In genomic region chr22:30078320-30079311, GRCh38 we compare ENCODE assay signal across 12 cellular contexts. TPM values are rescaled to one million over a fixed set of nuclear protein-coding genes. Genes with fewer than 3 reads are reported as not detected.
DNase-seq lines count a peak whose midpoint lies in the region; ATAC-seq, FAIRE-seq and TF ChIP-seq lines count a peak whose summit lies in the region.
"Had no signal": no experiment of that assay in that cellular context is flagged by ENCODE, and none has a peak within 500 bp of the region (broad histone marks: within the 10 kb centered on the region; RNA-seq: fewer than 3 reads in every experiment).

No MANE protein-coding gene starts in this region.

- H3K9me3 ChIP-seq in PC-9 (ENCODE audit: insufficient read depth, low read depth) = no peaks in the 10 kb centered on the region
- no peaks in the 10 kb centered on the region for H3K9me3 ChIP-seq in K562 (replicated peaks; ENCODE audit: control insufficient read depth, insufficient read depth, low read depth, low read length)
- H3K9me3 ChIP-seq in trophoblast cell (ENCODE audit: insufficient read depth, low read depth, low read length) = peaks cover 2% of the 10 kb centered on the region
- H3K9me3 ChIP-seq: esophagus muscularis mucosa, tibial nerve had no signal

- in situ Hi-C loops in K562 (cut with MboI) = loop anchor here (25.0 kb wide), 1 partner anchor 391 kb away; no protein-coding TSS in a partner anchor

- no peak for TF ChIP-seq POLR2A in K562 (conservative IDR thresholded peaks at IDR 0.05)

- peaks cover 14% of the 10 kb centered on the region for H3K4me1 Mint-ChIP-seq in activated CD4-positive, alpha-beta T cell treated with anti-CD3 and anti-CD28 coated beads for 36 hours
- H3K4me1 Mint-ChIP-seq in CD14-positive monocyte = peaks cover 5% of the 10 kb centered on the region

- H3K79me1 ChIP-seq in trophoblast cell (ENCODE audit: low read length) = peaks cover 2% of the 10 kb centered on the region

- TF ChIP-seq RAD21 in K562 (CRISPR knock-in tag; conservative IDR thresholded peaks at IDR 0.05 in 1 of 2, IDR thresholded peaks at IDR 0.05 in 1 of 2) = no peak

- no peak overlapping the region for H4K91ac ChIP-seq in trophoblast cell (ENCODE audit: low read depth, low read length)

- H3K36me3 ChIP-seq in PC-9 (ENCODE audit: low read depth) = no peaks in the 10 kb centered on the region
- no peaks in the 10 kb centered on the region for H3K36me3 ChIP-seq in K562 (ENCODE audit: control insufficient read depth, insufficient read depth, low read length)
- H3K36me3 ChIP-seq in trophoblast cell (ENCODE audit: control insufficient read depth in 1 of 2, insufficient read depth in 2 of 2, low read length in 2 of 2) = no peaks in the 10 kb centered on the region
- H3K36me3 ChIP-seq: esophagus muscularis mucosa, tibial nerve had no signal

- H3K4me1 ChIP-seq in PC-9 (replicated peaks; ENCODE audit: insufficient read depth) (no peaks in the 10 kb centered on the region), K562 (replicated peaks in 1 of 2; ENCODE audit: control insufficient read depth in 2 of 2, insufficient read depth in 2 of 2, low read length in 2 of 2) (peaks cover 0 to 4% of the 10 kb centered on the region in 2 experiments; a peak in 1 of 5 replicates), trophoblast cell (ENCODE audit: control insufficient read depth in 1 of 2, insufficient read depth in 2 of 2, low read length in 2 of 2) (no peaks in the 10 kb centered on the region)

- H3K79me2 ChIP-seq in PC-9 (ENCODE audit: low read depth) (no peaks in the 10 kb centered on the region), K562 (ENCODE audit: control insufficient read depth, insufficient read depth, low read length) (no peaks in the 10 kb centered on the region), trophoblast cell (ENCODE audit: control insufficient read depth, insufficient read depth, low read length, poor library complexity) (no peaks in the 10 kb centered on the region)

- peak; percentile 87 for ATAC-seq in activated CD4-positive, alpha-beta T cell treated with anti-CD3 and anti-CD28 coated beads for 36 hours
- no peak for ATAC-seq in K562
- ATAC-seq in stimulated activated naive CD8-positive, alpha-beta T cell treated with anti-CD3 and anti-CD28 coated beads, Interleukin-15, Interleukin-2, amounts not matched to agents 100 U/mL and 50 U/mL, for 24 hours = peak; percentile 57

- H3K4me2 ChIP-seq in PC-9 (peak overlapping the region; percentile 80; the same call in 1 of the 2 replicates), K562 (ENCODE audit: insufficient read depth, low read length) (no peak overlapping the region), trophoblast cell (ENCODE audit: low read length) (no peak overlapping the region)
- H3K4me2 ChIP-seq: KMS-11 had no signal

- H3K4ac ChIP-seq in trophoblast cell (ENCODE audit: low read depth, low read length) = no peak overlapping the region

- H3K27me3 ChIP-seq in PC-9 (ENCODE audit: insufficient read depth, low read depth) (no peaks in the 10 kb centered on the region), K562 (ENCODE audit: control insufficient read depth in 2 of 2, insufficient read depth in 2 of 2, low read length in 2 of 2) (peaks cover 8 to 9% of the 10 kb centered on the region in 2 experiments; a peak in 4 of 5 replicates), trophoblast cell (ENCODE audit: insufficient read depth, low read length) (no peaks in the 10 kb centered on the region)

- no peak overlapping the region for H2AFZ ChIP-seq in PC-9
- H2AFZ ChIP-seq in K562 (ENCODE audit: low read depth, low read length) = no peak overlapping the region
- H2AFZ ChIP-seq in trophoblast cell (ENCODE audit: insufficient read depth, low read length, poor library complexity) = no peak overlapping the region

- H4K20me1 ChIP-seq in PC-9 (ENCODE audit: insufficient read depth) (no peaks in the 10 kb centered on the region), K562 (replicated peaks; ENCODE audit: control insufficient read depth, insufficient read depth, low read length) (no peaks in the 10 kb centered on the region)

- 16% methylated on average over 7 of the region's 10 CpGs for WGBS in K562 (ENCODE audit: insufficient coverage, low coverage, missing lambda C conversion rate)
- WGBS in trophoblast cell (ENCODE audit: extremely low coverage, insufficient coverage, insufficient read length) = no CpG with 5 or more reads among the region's 10 CpGs

- H2BK5ac ChIP-seq in trophoblast cell (ENCODE audit: low read depth, low read length, poor library complexity) = no peak overlapping the region

- BruUV-seq in PC-9 (replicated peaks; lab: Mats Ljungman, UMichigan) (no TSS peak), K562 (replicated peaks; lab: Mats Ljungman, UMichigan) (no TSS peak)

- H3K4me3 Mint-ChIP-seq in activated CD4-positive, alpha-beta T cell treated with anti-CD3 and anti-CD28 coated beads for 36 hours = peak overlapping the region; percentile 54
- no peak overlapping the region for H3K4me3 Mint-ChIP-seq in CD14-positive monocyte

- H3K36me3 Mint-ChIP-seq in activated CD4-positive, alpha-beta T cell treated with anti-CD3 and anti-CD28 coated beads for 36 hours (ENCODE audit: low read depth) = no peaks in the 10 kb centered on the region
- no peaks in the 10 kb centered on the region for H3K36me3 Mint-ChIP-seq in CD14-positive monocyte

- no peaks in the 10 kb centered on the region for H3K9me2 ChIP-seq in PC-9 (ENCODE audit: insufficient read depth)

- no peaks in the 10 kb centered on the region for H3F3A ChIP-seq in PC-9 (ENCODE audit: insufficient read depth, low read depth)

- peak overlapping the region; percentile 89 for H3K27ac Mint-ChIP-seq in activated CD4-positive, alpha-beta T cell treated with anti-CD3 and anti-CD28 coated beads for 36 hours
- peak overlapping the region in 1 of 7 donors; percentile 21 for H3K27ac Mint-ChIP-seq in CD14-positive monocyte

- FAIRE-seq in K562 (lab: Jason Lieb, UNC) = no peak

- no peak for TF ChIP-seq CTCF in PC-9 (conservative IDR thresholded peaks at IDR 0.05)
- no peak for TF ChIP-seq CTCF in K562 (IDR thresholded peaks at IDR 0.05 in 2 of 3, conservative IDR thresholded peaks at IDR 0.05 in 1 of 3; ENCODE audit: insufficient read depth in 2 of 3, low read depth in 1 of 3, low read length in 3 of 3)
- TF ChIP-seq CTCF in CD14-positive monocyte (IDR thresholded peaks at IDR 0.05) = no peak

- H3K4me3 ChIP-seq in PC-9 (no peak overlapping the region), K562 (no peak overlapping the region), trophoblast cell (ENCODE audit: low read depth, low read length) (no peak overlapping the region)
- H3K4me3 ChIP-seq: esophagus muscularis mucosa, tibial nerve had no signal

- H3K9ac ChIP-seq in K562 (ENCODE audit: insufficient read depth in 1 of 2, low read depth in 2 of 2, low read length in 2 of 2) (no peak overlapping the region), trophoblast cell (ENCODE audit: low read length) (no peak overlapping the region)
- H3K9ac ChIP-seq: KMS-11 had no signal

- H3K23ac ChIP-seq in trophoblast cell (ENCODE audit: low read length) = no peak overlapping the region

- no peaks in the 10 kb centered on the region for H3K9me3 Mint-ChIP-seq in activated CD4-positive, alpha-beta T cell treated with anti-CD3 and anti-CD28 coated beads for 36 hours (ENCODE audit: low read depth)
- peaks cover 0 to 6% (median 3%) of the 10 kb centered on the region in 7 donors for H3K9me3 Mint-ChIP-seq in CD14-positive monocyte

- H4K12ac ChIP-seq in trophoblast cell (ENCODE audit: low read depth, low read length) = no peak overlapping the region

- no peak overlapping the region for H4K8ac ChIP-seq in trophoblast cell (ENCODE audit: low read depth, low read length)

- peak; percentile 56 for DNase-seq in activated CD4-positive, alpha-beta T cell treated with anti-CD3 and anti-CD28 coated beads for 36 hours
- no peak for DNase-seq in activated CD4-positive, alpha-beta T cell treated with anti-CD3 and anti-CD28 coated beads for 1 hour
- DNase-seq in PC-9 (no peak), K562 (ENCODE audit: extremely low read depth in 1 of 4, low spot score in 3 of 4) (no peak), CD14-positive monocyte (ENCODE audit: low spot score) (no peak), trophoblast cell (no peak)
- DNase-seq in stimulated activated naive CD8-positive, alpha-beta T cell treated with anti-CD3 and anti-CD28 coated beads, Interleukin-15, Interleukin-2, amounts not matched to agents 100 U/mL and 50 U/mL, for 24 hours = peak; percentile 14
- DNase-seq in stimulated activated CD8-positive, alpha-beta memory T cell treated with anti-CD3 and anti-CD28 coated beads, Interleukin-4, amount 100 ng/mL, for 48 hours = no peak
- DNase-seq: ACHN had no signal

- intact Hi-C loops in activated CD4-positive, alpha-beta T cell treated with anti-CD3 and anti-CD28 coated beads for 36 hours (cut with DNase I, micrococcal nuclease) = no loop called here
- intact Hi-C loops in PC-9 (cut with micrococcal nuclease; ENCODE audit: unreplicated experiment) (no loop called here), K562 (cut with micrococcal nuclease) (no loop called here), CD14-positive monocyte (cut with micrococcal nuclease) (no loop called here)

- peaks cover 3% of the 10 kb centered on the region for H3K27me3 Mint-ChIP-seq in activated CD4-positive, alpha-beta T cell treated with anti-CD3 and anti-CD28 coated beads for 36 hours
- peaks cover 18 to 41% (median 24%) of the 10 kb centered on the region in 3 donors for H3K27me3 Mint-ChIP-seq in CD14-positive monocyte (ENCODE audit: low read depth in 3 of 3)

- no peaks in the 10 kb centered on the region for H3K9me1 ChIP-seq in K562 (ENCODE audit: control insufficient read depth, insufficient read depth, low read length)

- no peak overlapping the region for H3K14ac ChIP-seq in trophoblast cell (ENCODE audit: low read length)

- no peak overlapping the region for H3K27ac ChIP-seq in PC-9
- H3K27ac ChIP-seq in K562 (ENCODE audit: extremely low read depth, low read depth, low read length) = no peak overlapping the region
- H3K27ac ChIP-seq in trophoblast cell (ENCODE audit: low read depth, low read length) = no peak overlapping the region
- H3K27ac ChIP-seq: esophagus muscularis mucosa, KMS-11, tibial nerve had no signal

- POLR2A ChIA-PET in activated CD4-positive, alpha-beta T cell treated with anti-CD3 and anti-CD28 coated beads for 36 hours (lab: Charles Lee) = interaction anchor here (0.7 kb wide), 2 partner anchors 312 to 350 kb away, joined by 4 to 12 read pairs; no protein-coding TSS in a partner anchor
- POLR2A ChIA-PET in PC-9 (lab: Charles Lee; ENCODE audit: unreplicated experiment) = interaction anchor here (0.6 kb wide), 1 partner anchor 41 kb away, joined by 3 read pairs; no protein-coding TSS in a partner anchor
- POLR2A ChIA-PET in K562 (lab: Yijun Ruan, JAX) = interaction anchor here (0.8 kb wide), 1 partner anchor 22 kb away, joined by 3 read pairs; no protein-coding TSS in a partner anchor

- CTCF ChIA-PET in activated CD4-positive, alpha-beta T cell treated with anti-CD3 and anti-CD28 coated beads for 36 hours (lab: Charles Lee) = interaction anchor here (0.6 to 5.5 kb wide), 5 partner anchors 9 to 472 kb away, joined by 3 to 33 read pairs (median 3); no protein-coding TSS in a partner anchor
- CTCF ChIA-PET in PC-9 (lab: Charles Lee) = no interaction called here
- CTCF ChIA-PET in K562 (lab: Yijun Ruan, JAX; ENCODE audit: low intra/inter-chr PET ratio) = no interaction called here

- no peak overlapping the region for H2BK120ac ChIP-seq in trophoblast cell (ENCODE audit: insufficient read depth, low read length, poor library complexity)

- no peak overlapping the region for H3K18ac ChIP-seq in trophoblast cell (ENCODE audit: low read length)

- no peak for TF ChIP-seq EP300 in K562 (IDR thresholded peaks at IDR 0.05; ENCODE audit: low read length)

- H2AK5ac ChIP-seq in trophoblast cell (ENCODE audit: low read length) = no peak overlapping the region

- H2BK12ac ChIP-seq in trophoblast cell (ENCODE audit: low read length) = no peak overlapping the region

RNA-seq across cellular contexts. Expression of gene HORMAD2, which starts 1.6 kb away (rescaled TPM):
- total RNA-seq in activated CD4-positive, alpha-beta T cell treated with anti-CD3 and anti-CD28 coated beads for 36 hours = not detected
- total RNA-seq in PC-9 (2021) (0.20 TPM in 1 of 2 replicates, not detected in the other), K562 (2014; rRNA removed) (not detected in 2 replicates), K562 (2014; rRNA removed; fragmentation: Illumina TruSeq; extraction: Trizol) (not detected in 2 replicates), K562 (2015; rRNA removed; fragmentation: Illumina TruSeq; extraction: Trizol) (not detected in 2 replicates), K562 (2021) (not detected in 2 replicates)
- not detected in 2 replicates for total RNA-seq in K562 (2011; cell fraction: chromatin; rRNA removed; ENCODE audit: low replicate concordance)
- total RNA-seq in K562 (2011; cell fraction: nucleolus; rRNA removed) = not detected in 2 replicates
- total RNA-seq in K562 (2011; cell fraction: nucleoplasm; rRNA removed) = not detected in 2 replicates
- polyA plus RNA-seq in K562 (2011; rRNA removed) (not detected in 2 replicates), K562 (2014; fragmentation: Illumina TruSeq; extraction: Trizol) (not detected in 2 replicates), K562 (2014; fragmentation: Nextera tagmentation; extraction: Ambion mirVana) (not detected), K562 (2014; rRNA removed) (not detected in 2 replicates), CD14-positive monocyte (not detected)
- not detected in 2 replicates for polyA plus RNA-seq in K562 (2011; cell fraction: cytosol; rRNA removed)
- not detected in 2 replicates for polyA plus RNA-seq in K562 (2011; cell fraction: nucleus; rRNA removed)
- polyA plus RNA-seq in K562 (2012) = not detected in 2 replicates
- polyA minus RNA-seq in K562 (2011; rRNA and poly(A)+ RNA removed) = not detected in 2 replicates
- not detected in 2 replicates for polyA minus RNA-seq in K562 (2011; cell fraction: cytosol; rRNA and poly(A)+ RNA removed)
- polyA minus RNA-seq in K562 (2011; cell fraction: nucleus; rRNA and poly(A)+ RNA removed) = not detected in 2 replicates
- polyA plus RNA-seq in trophoblast cell (2013) = 0.11 TPM in 1 of 2 replicates, not detected in the other
- total RNA-seq: esophagus muscularis mucosa, tibial nerve had no signal

Comparison
In these comparisons a context has a peak if more than half of its experiments do, and no peak if none do; other contexts are left out.
1. DNase-seq: peak in activated CD4-positive, alpha-beta T cell treated with anti-CD3 and anti-CD28 coated beads for 36 hours (single experiment) and stimulated activated naive CD8-positive, alpha-beta T cell treated with anti-CD3 and anti-CD28 coated beads, Interleukin-15, Interleukin-2, amounts not matched to agents 100 U/mL and 50 U/mL, for 24 hours (single experiment); none in activated CD4-positive, alpha-beta T cell treated with anti-CD3 and anti-CD28 coated beads for 1 hour (single experiment), PC-9 (0 of 2), K562 (0 of 4), CD14-positive monocyte (single experiment), trophoblast cell (0 of 2) and stimulated activated CD8-positive, alpha-beta memory T cell treated with anti-CD3 and anti-CD28 coated beads, Interleukin-4, amount 100 ng/mL, for 48 hours (single experiment).